8 cellular contexts compared by ENCODE assay signal in genomic region chr16:65122974-65123845, GRCh38. TPM values are rescaled to one million over a fixed set of nuclear protein-coding genes. Genes with fewer than 3 reads are reported as not detected.
DNase-seq lines count a peak whose midpoint lies in the region; TF ChIP-seq lines count a peak whose summit lies in the region.

No MANE protein-coding gene starts in this region.

- no peaks in the 10 kb centered on the region for H3K9me3 ChIP-seq in tibial nerve

- H3K36me3 ChIP-seq in tibial nerve = no peaks in the 10 kb centered on the region

- H3K27me3 Mint-ChIP-seq in endothelial cell (ENCODE audit: unreplicated experiment) = peaks cover 11% of the 10 kb centered on the region

- DNase-seq in NCI-H1092 treated with DMSO at 0.1 percent for 48 hours (lab: John Stamatoyannopoulos, UW) (peak; percentile 28), NCI-H1092 (lab: John Stamatoyannopoulos, UW) (no peak), endothelial cell (ENCODE audit: low spot score) (peak; percentile 40), medulla oblongata (ENCODE audit: extremely low spot score) (peak; percentile 51), tibial nerve (ENCODE audit: low spot score in 2 of 2) (peak; percentile 44 to 62), NCI-H2081 treated with DMSO at 0.1 percent for 48 hours (lab: John Stamatoyannopoulos, UW) (no peak), NOMO-1 treated with DMSO at 0.1 percent for 48 hours (lab: John Stamatoyannopoulos, UW; ENCODE audit: unreplicated experiment) (no peak)
- no peak for DNase-seq in NK-92 treated with Interleukin-12 subunit alpha and Interleukin-12 subunit beta, amount 100 ng/mL, for 24 hours (lab: John Stamatoyannopoulos, UW)

- peak overlapping the region; percentile 95 for H3K4me3 Mint-ChIP-seq in endothelial cell (ENCODE audit: unreplicated experiment)

- H3K27me3 ChIP-seq in tibial nerve = no peaks in the 10 kb centered on the region

- peak overlapping the region; percentile 69 to 95 (median 83) for H3K27ac ChIP-seq in tibial nerve

- 1% methylated on average over 61 to 68 of the region's 68 CpGs for WGBS in tibial nerve, 2 donors

- H3K9me3 Mint-ChIP-seq in endothelial cell (ENCODE audit: unreplicated experiment) = no peaks in the 10 kb centered on the region

- H3K4me3 ChIP-seq in tibial nerve = peak overlapping the region; percentile 57 to 79 (median 66)

- H3K36me3 Mint-ChIP-seq in endothelial cell (ENCODE audit: low read depth, unreplicated experiment) = no peaks in the 10 kb centered on the region

- peak in 1 of 2 donors; percentile 69 for TF ChIP-seq EP300 in tibial nerve (IDR thresholded peaks at IDR 0.05)

- TF ChIP-seq POLR2A in tibial nerve (IDR thresholded peaks at IDR 0.05) = peak; percentile 9 to 45

- TF ChIP-seq CTCF in endothelial cell (IDR thresholded peaks at IDR 0.05; ENCODE audit: unreplicated experiment) = no peak
- no peak for TF ChIP-seq CTCF in tibial nerve (IDR thresholded peaks at IDR 0.05)

- peaks cover 20% of the 10 kb centered on the region for H3K4me1 Mint-ChIP-seq in endothelial cell (ENCODE audit: unreplicated experiment)

- peak overlapping the region; percentile 52 for H3K27ac Mint-ChIP-seq in endothelial cell (ENCODE audit: unreplicated experiment)

- H3K4me1 ChIP-seq in tibial nerve = peaks cover 0 to 32% (median 3%) of the 10 kb centered on the region in 4 donors

RNA-seq across cellular contexts. Expression of gene CDH11, which starts 1.3 kb away (rescaled TPM):
- total RNA-seq in endothelial cell (ENCODE audit: unreplicated experiment) (42.6 TPM), tibial nerve (100 to 1,000 TPM in 1 of 4 donors, 10 to 100 TPM in 3; 72.6 to 265 (median 98.1) TPM)

Comparison
In these comparisons a context has a peak if more than half of its experiments do, and no peak if none do; other contexts are left out.
1. DNase-seq: peak in NCI-H1092 treated with DMSO at 0.1 percent for 48 hours (single experiment), endothelial cell (single experiment), medulla oblongata (single experiment) and tibial nerve (2 of 2); none in NCI-H1092 (single experiment), NCI-H2081 treated with DMSO at 0.1 percent for 48 hours (single experiment), NK-92 treated with Interleukin-12 subunit alpha and Interleukin-12 subunit beta, amount 100 ng/mL, for 24 hours (single experiment) and NOMO-1 treated with DMSO at 0.1 percent for 48 hours (single experiment).